In genomic region chr4:184812181-184812542, GRCh38 we compare ENCODE assay signal across 17 cellular contexts. TPM values are rescaled to one million over a fixed set of nuclear protein-coding genes. Genes with fewer than 3 reads are reported as not detected.
DNase-seq lines count a peak whose midpoint lies in the region; ATAC-seq and TF ChIP-seq lines count a peak whose summit lies in the region.
"Had no signal": no experiment of that assay in that cellular context is flagged by ENCODE, and none has a peak within 500 bp of the region (broad histone marks: within the 10 kb centered on the region; RNA-seq: fewer than 3 reads in every experiment).

No MANE protein-coding gene starts in this region.

- H3K27me3 ChIP-seq in left ventricle myocardium inferior (ENCODE audit: low read depth) (no peaks in the 10 kb centered on the region), right cardiac atrium (ENCODE audit: control insufficient read depth, insufficient read depth) (no peaks in the 10 kb centered on the region), endodermal cell (ENCODE audit: control insufficient read depth, insufficient read depth, low read length, poor library complexity, severe bottlenecking) (no peaks in the 10 kb centered on the region), prostate gland (replicated peaks; ENCODE audit: insufficient read depth) (no peaks in the 10 kb centered on the region), upper lobe of left lung (no peaks in the 10 kb centered on the region)
- no peaks in the 10 kb centered on the region for H3K27me3 ChIP-seq in CD8-positive, alpha-beta T cell (ENCODE audit: insufficient read depth, low read length)
- H3K27me3 ChIP-seq: thyroid gland had no signal

- CTCF ChIA-PET in CD8-positive, alpha-beta T cell (lab: Charles Lee) = no interaction called here

- H3K4me3 ChIP-seq in left ventricle myocardium inferior (peak overlapping the region; percentile 21), right cardiac atrium (ENCODE audit: low read length) (no peak overlapping the region), endodermal cell (ENCODE audit: low read length) (peak overlapping the region; percentile 4), prostate gland (no peak overlapping the region), upper lobe of left lung (no peak overlapping the region)
- H3K4me3 ChIP-seq in CD8-positive, alpha-beta T cell (ENCODE audit: low read depth, low read length) = no peak overlapping the region
- H3K4me3 ChIP-seq: thyroid gland had no signal

- ATAC-seq in right cardiac atrium (no peak), upper lobe of left lung (ENCODE audit: low FRiP score in 2 of 2) (no peak), GM18511 (IDR thresholded peaks at IDR 0.05; ENCODE audit: unreplicated experiment) (no peak)
- no peak for ATAC-seq in CD8-positive, alpha-beta T cell

- no peaks in the 10 kb centered on the region for H3K27me3 Mint-ChIP-seq in endodermal cell (ENCODE audit: insufficient read depth)
- no peaks in the 10 kb centered on the region for H3K27me3 Mint-ChIP-seq in CD8-positive, alpha-beta T cell (ENCODE audit: low read depth)
- H3K27me3 Mint-ChIP-seq: activated CD4-positive, alpha-beta T cell treated with anti-CD3 and anti-CD28 coated beads, Interleukin-2, amount 10 ng/mL, durations not matched to agents 7 days and 5 days; CD4-positive, alpha-beta memory T cell had no signal

- DNase-seq in left ventricle myocardium inferior (no peak), right cardiac atrium (no peak), endodermal cell (no peak), prostate gland (ENCODE audit: low spot score) (no peak), upper lobe of left lung (no peak), GM19240 (ENCODE audit: insufficient read length, low spot score) (no peak)
- no peak for DNase-seq in CD8-positive, alpha-beta T cell
- DNase-seq: activated CD4-positive, alpha-beta T cell treated with anti-CD3 and anti-CD28 coated beads, Interleukin-2, amount 10 ng/mL, durations not matched to agents 7 days and 5 days; activated CD8-positive, alpha-beta memory T cell treated with anti-CD3 and anti-CD28 coated beads, Interleukin-2, amount 50 U/mL, for 4 hours; activated effector memory CD4-positive, alpha-beta T cell treated with anti-CD3 and anti-CD28 coated beads, Interleukin-2, amount 50 U/mL, for 16 hours; CD4-positive, alpha-beta memory T cell; NCI-H2227 treated with DMSO at 0.1 percent for 48 hours; nucleus accumbens; stimulated activated CD8-positive, alpha-beta memory T cell treated with anti-CD3 and anti-CD28 coated beads, Interleukin-4, amount 100 ng/mL, for 48 hours; T-helper 1 cell; thyroid gland had no signal

- TF ChIP-seq EP300 in upper lobe of left lung (IDR thresholded peaks at IDR 0.05) = no peak

- peaks cover 39% of the 10 kb centered on the region for H3K4me1 Mint-ChIP-seq in endodermal cell
- H3K4me1 Mint-ChIP-seq in CD8-positive, alpha-beta T cell (ENCODE audit: low read depth) = peaks cover 31% of the 10 kb centered on the region

- no peaks in the 10 kb centered on the region for H3K9me3 ChIP-seq in left ventricle myocardium inferior (replicated peaks)
- no peaks in the 10 kb centered on the region for H3K9me3 ChIP-seq in right cardiac atrium (ENCODE audit: control insufficient read depth, low read length)
- H3K9me3 ChIP-seq in endodermal cell (ENCODE audit: control insufficient read depth, low read length) = no peaks in the 10 kb centered on the region
- H3K9me3 ChIP-seq in prostate gland = no peaks in the 10 kb centered on the region
- no peaks in the 10 kb centered on the region for H3K9me3 ChIP-seq in upper lobe of left lung
- no peaks in the 10 kb centered on the region for H3K9me3 ChIP-seq in CD8-positive, alpha-beta T cell (ENCODE audit: low read length)
- H3K9me3 ChIP-seq: thyroid gland had no signal

- WGBS in right cardiac atrium = 89% methylated on average over 6 of the region's 6 CpGs
- WGBS in endodermal cell (ENCODE audit: insufficient coverage in 1 of 2, insufficient read length in 1 of 2), 2 experiments = 88 to 100% methylated on average over 1 to 3 of the region's 6 CpGs
- 94% methylated on average over 6 of the region's 6 CpGs for WGBS in prostate gland
- 86% methylated on average over 6 of the region's 6 CpGs for WGBS in upper lobe of left lung, 2 donors

- H3K27ac Mint-ChIP-seq in endodermal cell = no peak overlapping the region
- no peak overlapping the region for H3K27ac Mint-ChIP-seq in CD8-positive, alpha-beta T cell
- H3K27ac Mint-ChIP-seq: activated CD4-positive, alpha-beta T cell treated with anti-CD3 and anti-CD28 coated beads, Interleukin-2, amount 10 ng/mL, durations not matched to agents 7 days and 5 days; CD4-positive, alpha-beta memory T cell had no signal

- no peak overlapping the region for H3K9ac ChIP-seq in endodermal cell (ENCODE audit: extremely low read depth, low read length, poor library complexity, severe bottlenecking)

- H3K4me3 Mint-ChIP-seq in endodermal cell = no peak overlapping the region
- no peak overlapping the region for H3K4me3 Mint-ChIP-seq in CD8-positive, alpha-beta T cell
- H3K4me3 Mint-ChIP-seq: activated CD4-positive, alpha-beta T cell treated with anti-CD3 and anti-CD28 coated beads, Interleukin-2, amount 10 ng/mL, durations not matched to agents 7 days and 5 days; CD4-positive, alpha-beta memory T cell had no signal

- intact Hi-C loops in left ventricle myocardium inferior (cut with micrococcal nuclease) (no loop called here), right cardiac atrium (cut with DNase I) (loop anchor here in 1 of 4 donors (5.0 kb wide), 1 partner anchor 60 kb away; no protein-coding TSS in a partner anchor), prostate gland (cut with DNase I) (no loop called here)
- intact Hi-C loops in CD8-positive, alpha-beta T cell (cut with DNase I, micrococcal nuclease) = no loop called here

- H3K27ac ChIP-seq in left ventricle myocardium inferior (replicated peaks) (peak overlapping the region; percentile 95), right cardiac atrium (ENCODE audit: low read length) (no peak overlapping the region), endodermal cell (ENCODE audit: low read depth, low read length) (no peak overlapping the region), prostate gland (peak overlapping the region; percentile 82 to 91), upper lobe of left lung (peak overlapping the region; percentile 73 to 92 (median 82))
- H3K27ac ChIP-seq in CD8-positive, alpha-beta T cell (ENCODE audit: low read depth, low read length) = no peak overlapping the region

- H3K4me1 ChIP-seq in left ventricle myocardium inferior = peaks cover 94% of the 10 kb centered on the region
- H3K4me1 ChIP-seq in right cardiac atrium (ENCODE audit: control insufficient read depth, insufficient read depth, low read length) = peaks cover 15% of the 10 kb centered on the region
- H3K4me1 ChIP-seq in endodermal cell (ENCODE audit: control insufficient read depth, insufficient read depth, low read length) = peaks cover 34% of the 10 kb centered on the region
- peaks cover 21% of the 10 kb centered on the region for H3K4me1 ChIP-seq in prostate gland (replicated peaks)
- peaks cover 33 to 70% (median 57%) of the 10 kb centered on the region in 4 donors for H3K4me1 ChIP-seq in upper lobe of left lung
- no peaks in the 10 kb centered on the region for H3K4me1 ChIP-seq in CD8-positive, alpha-beta T cell (ENCODE audit: insufficient read depth, low read length)

- H3K36me3 Mint-ChIP-seq in endodermal cell (ENCODE audit: low read depth) = no peaks in the 10 kb centered on the region
- H3K36me3 Mint-ChIP-seq in CD8-positive, alpha-beta T cell = peaks cover 6% of the 10 kb centered on the region
- H3K36me3 Mint-ChIP-seq: CD4-positive, alpha-beta memory T cell had no signal

- H3K36me3 ChIP-seq in left ventricle myocardium inferior (no peaks in the 10 kb centered on the region), endodermal cell (ENCODE audit: control insufficient read depth, insufficient read depth, low read length) (no peaks in the 10 kb centered on the region), prostate gland (no peaks in the 10 kb centered on the region), upper lobe of left lung (no peaks in the 10 kb centered on the region)
- H3K36me3 ChIP-seq in CD8-positive, alpha-beta T cell (ENCODE audit: insufficient read depth, low read length) = no peaks in the 10 kb centered on the region
- H3K36me3 ChIP-seq: thyroid gland had no signal

- H3K9me3 Mint-ChIP-seq in endodermal cell = no peaks in the 10 kb centered on the region
- H3K9me3 Mint-ChIP-seq in CD8-positive, alpha-beta T cell = no peaks in the 10 kb centered on the region
- H3K9me3 Mint-ChIP-seq: activated CD4-positive, alpha-beta T cell treated with anti-CD3 and anti-CD28 coated beads, Interleukin-2, amount 10 ng/mL, durations not matched to agents 7 days and 5 days; CD4-positive, alpha-beta memory T cell had no signal

- POLR2A ChIA-PET in CD8-positive, alpha-beta T cell (lab: Charles Lee) = no interaction called here

- TF ChIP-seq POLR2A in prostate gland (IDR thresholded peaks at IDR 0.05) (no peak), upper lobe of left lung (IDR thresholded peaks at IDR 0.05) (no peak)

- TF ChIP-seq CTCF in left ventricle myocardium inferior (IDR thresholded peaks at IDR 0.05; ENCODE audit: borderline replicate concordance) = no peak
- no peak for TF ChIP-seq CTCF in endodermal cell (conservative IDR thresholded peaks at IDR 0.05)
- TF ChIP-seq CTCF in prostate gland (IDR thresholded peaks at IDR 0.05) = no peak
- no peak for TF ChIP-seq CTCF in upper lobe of left lung (IDR thresholded peaks at IDR 0.05)
- no peak for TF ChIP-seq CTCF in CD8-positive, alpha-beta T cell (IDR thresholded peaks at IDR 0.05)

RNA-seq across cellular contexts. Expression of gene ACSL1, which starts 13.6 kb away (rescaled TPM):
- 316 TPM for total RNA-seq in left ventricle myocardium inferior
- 100 to 1,000 TPM in 2 of 4 donors, 10 to 100 TPM in 2; 94.6 to 149 (median 106) TPM for total RNA-seq in right cardiac atrium
- polyA plus RNA-seq in right cardiac atrium = 129 TPM
- total RNA-seq in endodermal cell = 1 to 10 TPM; 3.8 to 5.2 TPM
- 14.2 TPM for polyA plus RNA-seq in endodermal cell (2013, experiment 1 of 2)
- 16.0 TPM for polyA plus RNA-seq in endodermal cell (2013, experiment 2 of 2)
- total RNA-seq in prostate gland = 100 to 1,000 TPM in 1 of 2 donors, 10 to 100 TPM in 1; 71.7 to 157 TPM
- total RNA-seq in upper lobe of left lung = 100 to 1,000 TPM; 208 to 306 (median 234) TPM
- total RNA-seq in CD8-positive, alpha-beta T cell = 10 to 100 TPM; 18.4 to 21.3 TPM

Comparison
In these comparisons a context has a peak if more than half of its experiments do, and no peak if none do; other contexts are left out.
1. H3K27ac ChIP-seq: peak in left ventricle myocardium inferior (single experiment), prostate gland (2 of 2) and upper lobe of left lung (4 of 4); none in right cardiac atrium (single experiment), endodermal cell (single experiment) and CD8-positive, alpha-beta T cell (single experiment).
2. H3K4me3 ChIP-seq: peak in left ventricle myocardium inferior (single experiment) and endodermal cell (single experiment); none in right cardiac atrium (single experiment), prostate gland (0 of 2), upper lobe of left lung (0 of 4) and CD8-positive, alpha-beta T cell (single experiment).